Comparison of ENCODE assay signal across 22 cellular contexts in genomic region chrX:123629502-123629901, GRCh38.
DNase-seq lines count a peak whose midpoint lies in the region; ATAC-seq, FAIRE-seq and TF ChIP-seq lines count a peak whose summit lies in the region.
"Had no signal": no experiment of that assay in that cellular context is flagged by ENCODE, and none has a peak within 500 bp of the region (broad histone marks: within the 10 kb centered on the region; RNA-seq: fewer than 3 reads in every experiment).

No MANE protein-coding gene starts in this region.

- CTCF ChIA-PET in PC-9 (lab: Charles Lee) (no interaction called here), K562 (lab: Yijun Ruan, JAX; ENCODE audit: low intra/inter-chr PET ratio) (no interaction called here)

- ATAC-seq in K562 (no peak; the same call in 2 of the 3 replicates), GM21619 (IDR thresholded peaks at IDR 0.05; ENCODE audit: unreplicated experiment) (no peak), Right ventricle myocardium inferior (no peak)
- ATAC-seq: CD8-positive, alpha-beta T cell had no signal

- H3K9me1 ChIP-seq in K562 (ENCODE audit: control insufficient read depth, insufficient read depth, low read length), result no peaks in the 10 kb centered on the region

- POLR2A ChIA-PET in PC-9 (lab: Charles Lee; ENCODE audit: unreplicated experiment) (interaction anchor here (0.6 kb wide), 1 partner anchor 77 kb away, joined by 10 read pairs; no protein-coding TSS in a partner anchor), K562 (lab: Yijun Ruan, JAX) (no interaction called here)

- no peak overlapping the region for H3K4me2 ChIP-seq in PC-9
- no peak overlapping the region for H3K4me2 ChIP-seq in K562 (ENCODE audit: insufficient read depth, low read length)
- H3K4me2 ChIP-seq: BLaER1 treated with 17β-estradiol and CSF1 and Interleukin-3, amounts not matched to agents 10 nM and 100 nM had no signal

- TF ChIP-seq POLR2A in K562 (conservative IDR thresholded peaks at IDR 0.05) (no peak), ovary (IDR thresholded peaks at IDR 0.05) (no peak)

- 85% methylated on average over 3 of the region's 3 CpGs for WGBS in K562 (ENCODE audit: insufficient coverage, low coverage, missing lambda C conversion rate)
- 70 to 98% (median 90%) methylated on average over 3 of the region's 3 CpGs for WGBS in small intestine, 3 donors
- 75 to 82% (median 81%) methylated on average over 3 of the region's 3 CpGs for WGBS in ovary, 3 donors

- TF ChIP-seq CTCF in PC-9 (conservative IDR thresholded peaks at IDR 0.05) (no peak), K562 (IDR thresholded peaks at IDR 0.05 in 2 of 3, conservative IDR thresholded peaks at IDR 0.05 in 1 of 3; ENCODE audit: insufficient read depth in 2 of 3, low read depth in 1 of 3, low read length in 3 of 3) (no peak), ovary (IDR thresholded peaks at IDR 0.05) (no peak)

- H3K4me1 ChIP-seq in PC-9 (replicated peaks; ENCODE audit: insufficient read depth) (no peaks in the 10 kb centered on the region), K562 (replicated peaks in 1 of 2; ENCODE audit: control insufficient read depth in 2 of 2, insufficient read depth in 2 of 2, low read length in 2 of 2) (no peaks in the 10 kb centered on the region), small intestine (ENCODE audit: control insufficient read depth in 2 of 2, insufficient read depth in 1 of 2, low read depth in 1 of 2, low read length in 1 of 2) (no peaks in the 10 kb centered on the region), ovary (ENCODE audit: insufficient read depth) (no peaks in the 10 kb centered on the region)
- H3K4me1 ChIP-seq: BLaER1 treated with 17β-estradiol and CSF1 and Interleukin-3, amounts not matched to agents 10 nM and 100 nM; Caco-2 had no signal

- H3K27me3 ChIP-seq in PC-9 (ENCODE audit: insufficient read depth, low read depth) (no peaks in the 10 kb centered on the region), K562 (ENCODE audit: control insufficient read depth in 2 of 2, insufficient read depth in 2 of 2, low read length in 2 of 2) (no peaks in the 10 kb centered on the region), small intestine (ENCODE audit: control insufficient read depth in 2 of 2, insufficient read depth in 2 of 2, low read length in 2 of 2) (no peaks in the 10 kb centered on the region), ovary (no peaks in the 10 kb centered on the region)

- H2AFZ ChIP-seq in PC-9 (no peak overlapping the region), K562 (ENCODE audit: low read depth, low read length) (no peak overlapping the region)

- H3K9ac ChIP-seq in K562 (ENCODE audit: insufficient read depth in 1 of 2, low read depth in 2 of 2, low read length in 2 of 2), result no peak overlapping the region
- H3K9ac ChIP-seq: BLaER1 treated with 17β-estradiol and CSF1 and Interleukin-3, amounts not matched to agents 10 nM and 100 nM had no signal

- TF ChIP-seq EP300 in K562 (IDR thresholded peaks at IDR 0.05; ENCODE audit: low read length), result peak; percentile 22; the same call in 1 of the 2 replicates
- no peak for TF ChIP-seq EP300 in ovary (IDR thresholded peaks at IDR 0.05)

- TF ChIP-seq RAD21 in K562 (CRISPR knock-in tag; conservative IDR thresholded peaks at IDR 0.05 in 1 of 2, IDR thresholded peaks at IDR 0.05 in 1 of 2), result no peak

- no peaks in the 10 kb centered on the region for H3K9me3 ChIP-seq in PC-9 (ENCODE audit: insufficient read depth, low read depth)
- H3K9me3 ChIP-seq in K562 (replicated peaks; ENCODE audit: control insufficient read depth, insufficient read depth, low read depth, low read length), result no peaks in the 10 kb centered on the region
- no peaks in the 10 kb centered on the region for H3K9me3 ChIP-seq in small intestine (ENCODE audit: control insufficient read depth, low read depth)
- no peaks in the 10 kb centered on the region for H3K9me3 ChIP-seq in ovary
- H3K9me3 ChIP-seq: BLaER1 treated with 17β-estradiol and CSF1 and Interleukin-3, amounts not matched to agents 10 nM and 100 nM; Caco-2 had no signal

- peaks cover 56% of the 10 kb centered on the region for H3K36me3 ChIP-seq in PC-9 (ENCODE audit: low read depth)
- H3K36me3 ChIP-seq in K562 (ENCODE audit: control insufficient read depth, insufficient read depth, low read length), result peaks cover 85% of the 10 kb centered on the region
- peaks cover 0 to under 1% of the 10 kb centered on the region in 2 donors for H3K36me3 ChIP-seq in small intestine (ENCODE audit: control insufficient read depth in 2 of 2, insufficient read depth in 2 of 2, low read length in 2 of 2)
- H3K36me3 ChIP-seq in ovary, result no peaks in the 10 kb centered on the region

- DNase-seq in NCI-H460 (ENCODE audit: extremely low read depth, low read depth) (peak; percentile 23), PC-9 (no peak), K562 (ENCODE audit: extremely low read depth in 1 of 4, low spot score in 3 of 4) (no peak), small intestine (no peak), ovary (no peak), Right ventricle myocardium inferior (ENCODE audit: missing footprints) (no peak)
- DNase-seq: 8988T; AML-193; Caco-2; Calu3; CD4-positive, alpha-beta T cell; CD8-positive, alpha-beta T cell; DMS79 treated with DMSO at 0.1 percent for 48 hours; GF-D8 had no signal

- peaks cover 27% of the 10 kb centered on the region for H3F3A ChIP-seq in PC-9 (ENCODE audit: insufficient read depth, low read depth)

- 0 out of 2 replicates have a peak overlapping the region, but pooled peaks have one; percentile 3 for H3K27ac ChIP-seq in PC-9
- no peak overlapping the region for H3K27ac ChIP-seq in K562 (ENCODE audit: extremely low read depth, low read depth, low read length)
- no peak overlapping the region for H3K27ac ChIP-seq in small intestine (ENCODE audit: low read depth in 1 of 2, low read length in 1 of 2)
- no peak overlapping the region for H3K27ac ChIP-seq in ovary
- H3K27ac ChIP-seq: BLaER1 treated with 17β-estradiol and CSF1 and Interleukin-3, amounts not matched to agents 10 nM and 100 nM; C4-2B had no signal

- in situ Hi-C loops in K562 (cut with MboI), result no loop called here

- no peaks in the 10 kb centered on the region for H3K9me2 ChIP-seq in PC-9 (ENCODE audit: insufficient read depth)

- no peaks in the 10 kb centered on the region for H3K79me2 ChIP-seq in PC-9 (ENCODE audit: low read depth)
- no peaks in the 10 kb centered on the region for H3K79me2 ChIP-seq in K562 (ENCODE audit: control insufficient read depth, insufficient read depth, low read length)

- H4K20me1 ChIP-seq in PC-9 (ENCODE audit: insufficient read depth), result no peaks in the 10 kb centered on the region
- no peaks in the 10 kb centered on the region for H4K20me1 ChIP-seq in K562 (replicated peaks; ENCODE audit: control insufficient read depth, insufficient read depth, low read length)

- H3K4me3 ChIP-seq in PC-9 (no peak overlapping the region), K562 (no peak overlapping the region), small intestine (ENCODE audit: low read depth in 1 of 2, low read length in 2 of 2) (no peak overlapping the region), ovary (no peak overlapping the region)
- H3K4me3 ChIP-seq: BLaER1 treated with 17β-estradiol and CSF1 and Interleukin-3, amounts not matched to agents 10 nM and 100 nM had no signal

- BruUV-seq in PC-9 (replicated peaks; lab: Mats Ljungman, UMichigan) (no TSS peak), K562 (replicated peaks; lab: Mats Ljungman, UMichigan) (no TSS peak)

- intact Hi-C loops in PC-9 (cut with micrococcal nuclease; ENCODE audit: unreplicated experiment) (no loop called here), K562 (cut with micrococcal nuclease) (no loop called here), ovary (cut with DNase I) (no loop called here), Right ventricle myocardium inferior (cut with DNase I) (no loop called here)

- no peak for FAIRE-seq in K562 (lab: Jason Lieb, UNC)
- no peak for FAIRE-seq in small intestine (lab: Jason Lieb, UNC)
- FAIRE-seq: A204.1, D721Med, G401.6, GM12891, GM19239 had no signal

TF ChIP-seq in K562, 482 proteins besides CTCF, POLR2A, EP300 and RAD21:
- peak; percentile 58 for TF ChIP-seq CEBPG (CRISPR knock-in tag; IDR thresholded peaks at IDR 0.05)
- peak in 1 of 2 experiments; percentile 80; a peak in 2 of 4 replicates for TF ChIP-seq CEBPG (tag; conservative IDR thresholded peaks at IDR 0.05 in 1 of 2, IDR thresholded peaks at IDR 0.05 in 1 of 2)
- TF ChIP-seq, protein P1, sequence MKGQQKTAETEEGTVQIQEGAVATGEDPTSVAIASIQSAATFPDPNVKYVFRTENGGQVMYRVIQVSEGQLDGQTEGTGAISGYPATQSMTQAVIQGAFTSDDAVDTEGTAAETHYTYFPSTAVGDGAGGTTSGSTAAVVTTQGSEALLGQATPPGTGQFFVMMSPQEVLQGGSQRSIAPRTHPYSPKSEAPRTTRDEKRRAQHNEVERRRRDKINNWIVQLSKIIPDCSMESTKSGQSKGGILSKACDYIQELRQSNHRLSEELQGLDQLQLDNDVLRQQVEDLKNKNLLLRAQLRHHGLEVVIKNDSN (CRISPR knock-in tag; IDR thresholded peaks at IDR 0.05), result no peak
- TF ChIP-seq RBM25 (IDR thresholded peaks at IDR 0.05; ENCODE audit: low read depth, low read length, severe bottlenecking), result peak; percentile 63
- peak in 1 of 2 experiments; percentile 32; a peak in 1 of 4 replicates for TF ChIP-seq TRIM24 (IDR thresholded peaks at IDR 0.05)
